Comparison of ENCODE assay signal across 1 cellular context in genomic region chr9:118252027-118252426, GRCh38.
TF ChIP-seq lines count a peak whose summit lies in the region.

No MANE protein-coding gene starts in this region.

TF ChIP-seq in HepG2, 621 proteins besides CTCF, POLR2A, EP300 and RAD21 (continued from another document):
- peak; percentile 95 for TF ChIP-seq MNT (IDR thresholded peaks at IDR 0.05)
